ENCODE assay signal across 9 cellular contexts in genomic region chr12:65171073-65171472, GRCh38. TPM values are rescaled to one million over a fixed set of nuclear protein-coding genes. Genes with fewer than 3 reads are reported as not detected.
DNase-seq lines count a peak whose midpoint lies in the region; ATAC-seq, FAIRE-seq and TF ChIP-seq lines count a peak whose summit lies in the region.
"Had no signal": no experiment of that assay in that cellular context is flagged by ENCODE, and none has a peak within 500 bp of the region (broad histone marks: within the 10 kb centered on the region; RNA-seq: fewer than 3 reads in every experiment).

No MANE protein-coding gene starts in this region.

- no peaks in the 10 kb centered on the region for H3K27me3 ChIP-seq in thoracic aorta (replicated peaks; ENCODE audit: insufficient read depth)

- no peak for DNase-seq in activated CD4-positive, alpha-beta T cell treated with anti-CD3 and anti-CD28 coated beads, Interleukin-2, amount 10 ng/mL, durations not matched to agents 7 days and 5 days
- DNase-seq in activated CD4-positive, alpha-beta T cell treated with anti-CD3 and anti-CD28 coated beads, Interleukin-2, amount 50 U/mL, for 4 hours = no peak
- no peak for DNase-seq in activated naive CD8-positive, alpha-beta T cell treated with anti-CD3 and anti-CD28 coated beads for 36 hours
- DNase-seq in kidney (no peak), thoracic aorta (ENCODE audit: low spot score) (no peak), HTR-8/SVneo (ENCODE audit: insufficient read length, low spot score) (no peak), HPDE6-E6E7 (ENCODE audit: extremely low spot score) (no peak), ureter (ENCODE audit: low spot score) (no peak)

- H3K27me3 Mint-ChIP-seq in activated CD4-positive, alpha-beta T cell treated with anti-CD3 and anti-CD28 coated beads, Interleukin-2, amount 10 ng/mL, durations not matched to agents 7 days and 5 days = no peaks in the 10 kb centered on the region
- no peaks in the 10 kb centered on the region for H3K27me3 Mint-ChIP-seq in activated naive CD8-positive, alpha-beta T cell treated with anti-CD3 and anti-CD28 coated beads for 36 hours

- ATAC-seq in thoracic aorta (ENCODE audit: insufficient number of reproducible peaks, low FRiP score, low read depth) = no peak

- H3K27ac ChIP-seq in kidney (ENCODE audit: low read depth in 2 of 2, low read length in 2 of 2) (no peak overlapping the region), thoracic aorta (no peak overlapping the region)

- H3K27ac Mint-ChIP-seq in activated CD4-positive, alpha-beta T cell treated with anti-CD3 and anti-CD28 coated beads, Interleukin-2, amount 10 ng/mL, durations not matched to agents 7 days and 5 days = peak overlapping the region; percentile 93
- peak overlapping the region; percentile 87 for H3K27ac Mint-ChIP-seq in activated naive CD8-positive, alpha-beta T cell treated with anti-CD3 and anti-CD28 coated beads for 36 hours

- no peak for TF ChIP-seq CTCF in kidney (IDR thresholded peaks at IDR 0.05; ENCODE audit: borderline replicate concordance, extremely low read depth, insufficient read depth)
- no peak for TF ChIP-seq CTCF in thoracic aorta (IDR thresholded peaks at IDR 0.05)

- no peaks in the 10 kb centered on the region for H3K9me3 Mint-ChIP-seq in activated CD4-positive, alpha-beta T cell treated with anti-CD3 and anti-CD28 coated beads, Interleukin-2, amount 10 ng/mL, durations not matched to agents 7 days and 5 days
- H3K9me3 Mint-ChIP-seq in activated naive CD8-positive, alpha-beta T cell treated with anti-CD3 and anti-CD28 coated beads for 36 hours = no peaks in the 10 kb centered on the region

- intact Hi-C loops in kidney (cut with DNase I) = no loop called here

- H3K4me1 Mint-ChIP-seq in activated CD4-positive, alpha-beta T cell treated with anti-CD3 and anti-CD28 coated beads, Interleukin-2, amount 10 ng/mL, durations not matched to agents 7 days and 5 days = peaks cover 35% of the 10 kb centered on the region
- H3K4me1 Mint-ChIP-seq in activated naive CD8-positive, alpha-beta T cell treated with anti-CD3 and anti-CD28 coated beads for 36 hours = peaks cover 30% of the 10 kb centered on the region

- H3K9me3 ChIP-seq in kidney (ENCODE audit: control insufficient read depth in 1 of 2, low read length in 2 of 2) = no peaks in the 10 kb centered on the region
- no peaks in the 10 kb centered on the region for H3K9me3 ChIP-seq in thoracic aorta

- H3K4me3 Mint-ChIP-seq in activated CD4-positive, alpha-beta T cell treated with anti-CD3 and anti-CD28 coated beads, Interleukin-2, amount 10 ng/mL, durations not matched to agents 7 days and 5 days = peak overlapping the region; percentile 89
- H3K4me3 Mint-ChIP-seq in activated naive CD8-positive, alpha-beta T cell treated with anti-CD3 and anti-CD28 coated beads for 36 hours = peak overlapping the region; percentile 91

- POLR2A ChIA-PET in activated CD4-positive, alpha-beta T cell treated with anti-CD3 and anti-CD28 coated beads, Interleukin-2, amount 10 ng/mL, durations not matched to agents 7 days and 5 days (lab: Charles Lee) = no interaction called here

- peaks cover 0 to under 1% of the 10 kb centered on the region in 2 donors for H3K36me3 ChIP-seq in kidney (ENCODE audit: control insufficient read depth in 1 of 2, insufficient read depth in 2 of 2, low read length in 2 of 2)
- H3K36me3 ChIP-seq in thoracic aorta = no peaks in the 10 kb centered on the region

- peaks cover 29% of the 10 kb centered on the region for H3K36me3 Mint-ChIP-seq in activated CD4-positive, alpha-beta T cell treated with anti-CD3 and anti-CD28 coated beads, Interleukin-2, amount 10 ng/mL, durations not matched to agents 7 days and 5 days (ENCODE audit: low read depth)
- H3K36me3 Mint-ChIP-seq in activated naive CD8-positive, alpha-beta T cell treated with anti-CD3 and anti-CD28 coated beads for 36 hours = peaks cover 22% of the 10 kb centered on the region

- H3K9ac ChIP-seq in kidney (ENCODE audit: low read length in 2 of 2) = peak overlapping the region; percentile 87 to 92

- H3K4me1 ChIP-seq in kidney (ENCODE audit: control insufficient read depth in 1 of 2, insufficient read depth in 1 of 2, low read depth in 1 of 2, low read length in 2 of 2) = peaks cover 7 to 11% of the 10 kb centered on the region in 2 donors
- peaks cover 40 to 57% of the 10 kb centered on the region in 2 donors for H3K4me1 ChIP-seq in thoracic aorta (ENCODE audit: control insufficient read depth in 1 of 2, low read depth in 2 of 2)

- H3K4me3 ChIP-seq in kidney (ENCODE audit: low read length in 2 of 2) (peak overlapping the region; percentile 87 to 97), thoracic aorta (peak overlapping the region; percentile 83)

- FAIRE-seq in kidney (lab: Jason Lieb, UNC) = no peak
- no peak for FAIRE-seq in HTR-8/SVneo (lab: Jason Lieb, UNC)

- CTCF ChIA-PET in activated CD4-positive, alpha-beta T cell treated with anti-CD3 and anti-CD28 coated beads, Interleukin-2, amount 10 ng/mL, durations not matched to agents 7 days and 5 days (lab: Charles Lee) = interaction anchor here (1.5 kb wide), 1 partner anchor 24 kb away, joined by 7 read pairs; no protein-coding TSS in a partner anchor

RNA-seq across cellular contexts. Expression of gene LEMD3, which starts 1.7 kb away (rescaled TPM):
- total RNA-seq in activated CD4-positive, alpha-beta T cell treated with anti-CD3 and anti-CD28 coated beads, Interleukin-2, amount 10 ng/mL, durations not matched to agents 7 days and 5 days = 10 to 100 TPM; 28.5 to 30.9 TPM
- 10 to 100 TPM; 21.2 to 21.3 TPM for total RNA-seq in activated naive CD8-positive, alpha-beta T cell treated with anti-CD3 and anti-CD28 coated beads for 36 hours
- total RNA-seq in kidney = 31.8 TPM
- polyA plus RNA-seq in kidney (ENCODE audit: insufficient read depth, low read depth, low replicate concordance) = 7.5 TPM
- 10 to 100 TPM; 21.8 to 61.4 TPM for total RNA-seq in thoracic aorta
- total RNA-seq in ureter = 27.5 TPM

RNA-seq across cellular contexts. Expression of gene WIF1, which starts 50.0 kb away (rescaled TPM):
- total RNA-seq in activated CD4-positive, alpha-beta T cell treated with anti-CD3 and anti-CD28 coated beads, Interleukin-2, amount 10 ng/mL, durations not matched to agents 7 days and 5 days = not detected
- under 1 TPM; 0.10 TPM for total RNA-seq in activated naive CD8-positive, alpha-beta T cell treated with anti-CD3 and anti-CD28 coated beads for 36 hours
- total RNA-seq in kidney (not detected), thoracic aorta (not detected), ureter (0.29 TPM)
- polyA plus RNA-seq in kidney (ENCODE audit: insufficient read depth, low read depth, low replicate concordance) = not detected
- total RNA-seq: RPMI7951 had no signal
